Comparison of ENCODE assay signal across 8 cellular contexts in genomic region chr2:112121682-112122254, GRCh38. TPM values are rescaled to one million over a fixed set of nuclear protein-coding genes. Genes with fewer than 3 reads are reported as not detected.
A peak's percentile ranks its signal among the peaks of the same experiment; 100 is the strongest.
DNase-seq lines count a peak whose midpoint lies in the region; ATAC-seq and TF ChIP-seq lines count a peak whose summit lies in the region.

No MANE protein-coding gene starts in this region.

- intact Hi-C loops in dorsolateral prefrontal cortex (cut with DNase I) = loop anchor here (5.0 to 10.0 kb wide), 4 partner anchors 59 to 461 kb away; partner anchors contain the start of genes ZC3H8 (in 2 of the 2), CHCHD5 (in 1 of the 2) and RGPD8 (in 1 of the 2)

- no peak overlapping the region for H3K27ac ChIP-seq in dorsolateral prefrontal cortex

- H3K4me3 ChIP-seq in dorsolateral prefrontal cortex = no peak overlapping the region

- no peak overlapping the region for H3K4me3 Mint-ChIP-seq in nephron

- H3K27me3 ChIP-seq in dorsolateral prefrontal cortex = no peaks in the 10 kb centered on the region

- no peaks in the 10 kb centered on the region for H3K27me3 Mint-ChIP-seq in nephron (ENCODE audit: low read depth)

- peaks cover 31% of the 10 kb centered on the region for H3K9me3 Mint-ChIP-seq in nephron

- no peak for ATAC-seq in HG02981 (IDR thresholded peaks at IDR 0.05; ENCODE audit: unreplicated experiment)
- no peak for ATAC-seq in GM21526 (IDR thresholded peaks at IDR 0.05; ENCODE audit: low FRiP score, unreplicated experiment)

- H3K27ac Mint-ChIP-seq in nephron = no peak overlapping the region

- DNase-seq in NCI-H146 (lab: John Stamatoyannopoulos, UW) = peak; percentile 12
- no peak for DNase-seq in NCI-H146 treated with DMSO at 0.1 percent for 48 hours (lab: John Stamatoyannopoulos, UW; ENCODE audit: unreplicated experiment)
- DNase-seq in LHCN-M2 (ENCODE audit: low read depth) = peak; percentile 52
- peak; percentile 52 for DNase-seq in SKM-1 treated with dmso at 0.1 percent for 144 hours (lab: John Stamatoyannopoulos, UW; ENCODE audit: unreplicated experiment)
- no peak for DNase-seq in dorsolateral prefrontal cortex

- no peaks in the 10 kb centered on the region for H3K4me1 Mint-ChIP-seq in nephron

- TF ChIP-seq CTCF in dorsolateral prefrontal cortex (IDR thresholded peaks at IDR 0.05 in 54 of 56, conservative IDR thresholded peaks at IDR 0.05 in 2 of 56; ENCODE audit: low read depth in 1 of 56, partially characterized antibody in 56 of 56) (peak; percentile 48 to 82 (median 70)), nephron (IDR thresholded peaks at IDR 0.05; ENCODE audit: unreplicated experiment in 3 of 3) (peak; percentile 56 to 71 (median 66))

- H3K36me3 Mint-ChIP-seq in nephron (ENCODE audit: low read depth) = peaks cover 48% of the 10 kb centered on the region

RNA-seq across cellular contexts. Expression of gene FBLN7, which starts 16.4 kb away (rescaled TPM):
- total RNA-seq in LHCN-M2 (2014; rRNA removed) = 4.4 and 5.1 TPM in 2 replicates
- 7.3 TPM for polyA plus RNA-seq in LHCN-M2 (2012)
- 10 to 100 TPM in 96 of 120 experiments, 1 to 10 TPM in 24; 2.2 to 43.2 (median 13.9) TPM for total RNA-seq in dorsolateral prefrontal cortex

Comparison
In these comparisons a context has a peak if more than half of its experiments do, and no peak if none do; other contexts are left out.
1. DNase-seq: peak in NCI-H146 (single experiment), LHCN-M2 (single experiment) and SKM-1 treated with dmso at 0.1 percent for 144 hours (single experiment); none in NCI-H146 treated with DMSO at 0.1 percent for 48 hours (single experiment) and dorsolateral prefrontal cortex (0 of 10).